In genomic region chrX:69095260-69095659, GRCh38 we compare ENCODE assay signal across 30 cellular contexts.
A peak's percentile ranks its signal among the peaks of the same experiment; 100 is the strongest.
DNase-seq lines count a peak whose midpoint lies in the region; ATAC-seq, FAIRE-seq and TF ChIP-seq lines count a peak whose summit lies in the region.
"Had no signal": no experiment of that assay in that cellular context is flagged by ENCODE, and none has a peak within 500 bp of the region (broad histone marks: within the 10 kb centered on the region; RNA-seq: fewer than 3 reads in every experiment).

No MANE protein-coding gene starts in this region.

- H2AFZ ChIP-seq in astrocyte (ENCODE audit: low read depth, low read length) (no peak overlapping the region), trophoblast cell (ENCODE audit: insufficient read depth, low read length, poor library complexity) (no peak overlapping the region)

- H3K36me3 ChIP-seq in astrocyte (ENCODE audit: insufficient read depth, low read length) (no peaks in the 10 kb centered on the region), trophoblast cell (ENCODE audit: control insufficient read depth in 1 of 2, insufficient read depth in 2 of 2, low read length in 2 of 2) (no peaks in the 10 kb centered on the region)
- H3K36me3 ChIP-seq: SJSA1 had no signal

- no peaks in the 10 kb centered on the region for H3K4me1 ChIP-seq in astrocyte (ENCODE audit: insufficient read depth, low read length)
- H3K4me1 ChIP-seq in trophoblast cell (ENCODE audit: control insufficient read depth in 1 of 2, insufficient read depth in 2 of 2, low read length in 2 of 2): peaks cover 26 to 28% of the 10 kb centered on the region in 2 experiments
- H3K4me1 ChIP-seq: Caco-2, SJSA1 had no signal

- FAIRE-seq in astrocyte (lab: Jason Lieb, UNC): peak; percentile 5
- FAIRE-seq: GM18507, H54 had no signal

- H3K4me2 ChIP-seq in astrocyte (ENCODE audit: low read length): no peak overlapping the region
- H3K4me2 ChIP-seq in trophoblast cell (ENCODE audit: low read length): no peak overlapping the region

- no peak for ATAC-seq in HG03469 (IDR thresholded peaks at IDR 0.05; ENCODE audit: unreplicated experiment)
- ATAC-seq: CD8-positive, alpha-beta T cell; PC-3; Right ventricle myocardium inferior had no signal

- H4K91ac ChIP-seq in trophoblast cell (ENCODE audit: low read depth, low read length): peak overlapping the region; percentile 66

- peak; percentile 46 for DNase-seq in DMS 273 (lab: John Stamatoyannopoulos, UW; ENCODE audit: unreplicated experiment)
- DNase-seq in DMS 273 treated with DMSO at 0.1 percent for 48 hours (lab: John Stamatoyannopoulos, UW): no peak
- peak; percentile 95 to 98 for DNase-seq in NCI-H524 (lab: John Stamatoyannopoulos, UW)
- no peak for DNase-seq in astrocyte (ENCODE audit: low read depth)
- no peak for DNase-seq in trophoblast cell
- no peak for DNase-seq in NCI-H1092 treated with DMSO at 0.1 percent for 48 hours (lab: John Stamatoyannopoulos, UW)
- DNase-seq in superior temporal gyrus (ENCODE audit: extremely low spot score): no peak
- DNase-seq: Caco-2; CD8-positive, alpha-beta T cell; DMS153; DND-41; KBM-7; MV-4-11; NCI-H1105 treated with DMSO at 0.1 percent for 48 hours; NCI-H146; NCI-H1930; NCI-H2107; NCI-H226; NCI-H510A; NCI-H748 treated with DMSO at 0.1 percent for 48 hours; NK-92 treated with Interleukin-12 subunit alpha and Interleukin-12 subunit beta, amount 100 ng/mL, for 24 hours; PC-3 had no signal

- H3K4ac ChIP-seq in trophoblast cell (ENCODE audit: low read depth, low read length): no peak overlapping the region

- H2BK12ac ChIP-seq in trophoblast cell (ENCODE audit: low read length): peak overlapping the region; percentile 5

- no peak overlapping the region for H4K12ac ChIP-seq in trophoblast cell (ENCODE audit: low read depth, low read length)

- H4K8ac ChIP-seq in trophoblast cell (ENCODE audit: low read depth, low read length): no peak overlapping the region

- no peak overlapping the region for H3K14ac ChIP-seq in trophoblast cell (ENCODE audit: low read length)

- no peak overlapping the region for H2AK5ac ChIP-seq in trophoblast cell (ENCODE audit: low read length)

- H3K4me3 ChIP-seq in astrocyte (ENCODE audit: insufficient read depth, low read depth, low read length) (no peak overlapping the region), trophoblast cell (ENCODE audit: low read depth, low read length) (no peak overlapping the region)
- H3K4me3 ChIP-seq: SJSA1 had no signal

- TF ChIP-seq CTCF in astrocyte (IDR thresholded peaks at IDR 0.05; ENCODE audit: insufficient read depth, low read depth, low read length): no peak

- H3K9me3 Mint-ChIP-seq in astrocyte (ENCODE audit: unreplicated experiment): no peaks in the 10 kb centered on the region
- H3K9me3 Mint-ChIP-seq: CD8-positive, alpha-beta T cell had no signal

- H3K18ac ChIP-seq in trophoblast cell (ENCODE audit: low read length): no peak overlapping the region

- H2BK120ac ChIP-seq in trophoblast cell (ENCODE audit: insufficient read depth, low read length, poor library complexity): no peak overlapping the region

- no peak overlapping the region for H3K23ac ChIP-seq in trophoblast cell (ENCODE audit: low read length)

- peaks cover 2% of the 10 kb centered on the region for H3K79me1 ChIP-seq in trophoblast cell (ENCODE audit: low read length)

- H3K79me2 ChIP-seq in astrocyte (ENCODE audit: insufficient read depth, low read length) (no peaks in the 10 kb centered on the region), trophoblast cell (ENCODE audit: control insufficient read depth, insufficient read depth, low read length, poor library complexity) (no peaks in the 10 kb centered on the region)

- H3K27ac ChIP-seq in astrocyte (ENCODE audit: low read depth, low read length) (no peak overlapping the region), trophoblast cell (ENCODE audit: low read depth, low read length) (no peak overlapping the region)
- H3K27ac ChIP-seq: 22Rv1, C4-2B, SJSA1 had no signal

- no peaks in the 10 kb centered on the region for H3K27me3 Mint-ChIP-seq in astrocyte (ENCODE audit: low read depth, unreplicated experiment)
- H3K27me3 Mint-ChIP-seq: B cell had no signal

- no peaks in the 10 kb centered on the region for H3K4me1 Mint-ChIP-seq in astrocyte (ENCODE audit: low read depth, unreplicated experiment)
- H3K4me1 Mint-ChIP-seq: B cell had no signal

- H3K9me3 ChIP-seq in astrocyte (ENCODE audit: insufficient read depth, low read depth, low read length) (no peaks in the 10 kb centered on the region), trophoblast cell (ENCODE audit: insufficient read depth, low read depth, low read length) (no peaks in the 10 kb centered on the region)
- H3K9me3 ChIP-seq: Caco-2, SJSA1 had no signal

- H3K27ac Mint-ChIP-seq in astrocyte (ENCODE audit: unreplicated experiment): no peak overlapping the region
- H3K27ac Mint-ChIP-seq: B cell; CD8-positive, alpha-beta T cell had no signal

- H2BK5ac ChIP-seq in trophoblast cell (ENCODE audit: low read depth, low read length, poor library complexity): no peak overlapping the region

- H3K36me3 Mint-ChIP-seq in astrocyte (ENCODE audit: low read depth, unreplicated experiment): no peaks in the 10 kb centered on the region
- H3K36me3 Mint-ChIP-seq: CD8-positive, alpha-beta T cell had no signal

- H3K27me3 ChIP-seq in astrocyte (ENCODE audit: insufficient read depth, low read length): no peaks in the 10 kb centered on the region
- H3K27me3 ChIP-seq in trophoblast cell (ENCODE audit: insufficient read depth, low read length): no peaks in the 10 kb centered on the region
- H3K27me3 ChIP-seq: SJSA1 had no signal

- no peak overlapping the region for H3K9ac ChIP-seq in astrocyte (ENCODE audit: low read length)
- H3K9ac ChIP-seq in trophoblast cell (ENCODE audit: low read length): no peak overlapping the region

- WGBS in trophoblast cell (ENCODE audit: extremely low coverage, insufficient coverage, insufficient read length): no CpG with 5 or more reads among the region's 2 CpGs

- no peak overlapping the region for H3K4me3 Mint-ChIP-seq in astrocyte (ENCODE audit: unreplicated experiment)
- H3K4me3 Mint-ChIP-seq: B cell; CD8-positive, alpha-beta T cell had no signal

- no peaks in the 10 kb centered on the region for H4K20me1 ChIP-seq in astrocyte (ENCODE audit: insufficient read depth, low read length)

Comparison
In these comparisons a context has a peak if more than half of its experiments do, and no peak if none do; other contexts are left out.
1. DNase-seq: peak in DMS 273 (single experiment) and NCI-H524 (2 of 2); none in DMS 273 treated with DMSO at 0.1 percent for 48 hours (single experiment), astrocyte (single experiment), trophoblast cell (0 of 2), NCI-H1092 treated with DMSO at 0.1 percent for 48 hours (single experiment) and superior temporal gyrus (single experiment).